Comparison of ENCODE assay signal across 11 cellular contexts in genomic region chr7:28629216-28629848, GRCh38.
DNase-seq lines count a peak whose midpoint lies in the region.
"Had no signal": no experiment of that assay in that cellular context is flagged by ENCODE, and none has a peak within 500 bp of the region (broad histone marks: within the 10 kb centered on the region; RNA-seq: fewer than 3 reads in every experiment).

No MANE protein-coding gene starts in this region.

- no peaks in the 10 kb centered on the region for H3K36me3 ChIP-seq in skeletal muscle tissue (ENCODE audit: control insufficient read depth in 3 of 3, insufficient read depth in 3 of 3, low read length in 3 of 3)
- H3K36me3 ChIP-seq: HAP-1 had no signal

- DNase-seq in HCEC 1CT (peak; percentile 84), cerebellar cortex (ENCODE audit: low spot score) (peak; percentile 27), kidney tubule cell (ENCODE audit: low spot score) (peak; percentile 69), cerebellar nuclear complex (lab: John Stamatoyannopoulos, UW) (no peak), NCI-H226 (no peak), NK-92 (lab: John Stamatoyannopoulos, UW; ENCODE audit: unreplicated experiment) (no peak)
- no peak for DNase-seq in activated CD4-positive, alpha-beta T cell treated with anti-CD3 and anti-CD28 coated beads for 48 hours
- DNase-seq: CD4-positive, CD25-positive, alpha-beta regulatory T cell; NCI-H1105 had no signal

- H3K4me1 ChIP-seq in skeletal muscle tissue (ENCODE audit: control insufficient read depth in 3 of 3, insufficient read depth in 3 of 3, low read length in 3 of 3) = peaks cover 20 to 39% (median 23%) of the 10 kb centered on the region in 3 donors
- H3K4me1 ChIP-seq: HAP-1 had no signal

- H3K9ac ChIP-seq in skeletal muscle tissue (ENCODE audit: low read depth in 1 of 3, low read length in 3 of 3) = peak overlapping the region in 2 of 3 donors; percentile 8 to 17

- H3K4me3 ChIP-seq in skeletal muscle tissue (ENCODE audit: low read length in 3 of 3) = no peak overlapping the region
- H3K4me3 ChIP-seq: HAP-1 had no signal

- no peaks in the 10 kb centered on the region for H3K9me3 ChIP-seq in skeletal muscle tissue (ENCODE audit: control insufficient read depth in 3 of 3, low read length in 3 of 3)
- H3K9me3 ChIP-seq: HAP-1 had no signal

- peak overlapping the region; percentile 65 for H3K27ac ChIP-seq in skeletal muscle tissue (ENCODE audit: low read depth, low read length)

- no peaks in the 10 kb centered on the region for H3K27me3 ChIP-seq in skeletal muscle tissue (ENCODE audit: control insufficient read depth in 3 of 3, insufficient read depth in 3 of 3, low read length in 3 of 3)

Comparison
In these comparisons a context has a peak if more than half of its experiments do, and no peak if none do; other contexts are left out.
1. DNase-seq: peak in HCEC 1CT (single experiment), cerebellar cortex (single experiment) and kidney tubule cell (single experiment); none in cerebellar nuclear complex (0 of 2), NCI-H226 (single experiment), activated CD4-positive, alpha-beta T cell treated with anti-CD3 and anti-CD28 coated beads for 48 hours (single experiment) and NK-92 (single experiment).